Comparison of ENCODE assay signal across 8 cellular contexts in genomic region chr19:6738726-6739389, GRCh38. TPM values are rescaled to one million over a fixed set of nuclear protein-coding genes. Genes with fewer than 3 reads are reported as not detected.
A peak's percentile ranks its signal among the peaks of the same experiment; 100 is the strongest.
DNase-seq lines count a peak whose midpoint lies in the region; ATAC-seq and TF ChIP-seq lines count a peak whose summit lies in the region.

No MANE protein-coding gene starts in this region.

- H3K4me1 ChIP-seq in Karpas-422 (ENCODE audit: low read length) = peaks cover 45% of the 10 kb centered on the region
- H3K4me1 ChIP-seq in right cardiac atrium (ENCODE audit: control insufficient read depth, insufficient read depth, low read length) = peaks cover 11% of the 10 kb centered on the region
- peaks cover 37% of the 10 kb centered on the region for H3K4me1 ChIP-seq in skeletal muscle satellite cell (ENCODE audit: control insufficient read depth, insufficient read depth, low read length)

- H3K79me2 ChIP-seq in Karpas-422 (ENCODE audit: low read length) = 0 out of 2 replicates have a peak, but pooled peaks cover 3% of the 10 kb centered on the region

- peak overlapping the region; percentile 98 for H3K4me3 Mint-ChIP-seq in activated naive CD4-positive, alpha-beta T cell treated with anti-CD3 and anti-CD28 coated beads, Interleukin-2, amount 10 ng/mL, durations not matched to agents 7 days and 5 days

- H3K4me3 ChIP-seq in AG10803 (ENCODE audit: low read length) = peak overlapping the region; percentile 52
- H3K4me3 ChIP-seq in Karpas-422 (ENCODE audit: low read length) = peak overlapping the region; percentile 15; the same call in 1 of the 2 replicates
- peak overlapping the region; percentile 29 for H3K4me3 ChIP-seq in right cardiac atrium (ENCODE audit: low read length)
- peak overlapping the region; percentile 61 for H3K4me3 ChIP-seq in skeletal muscle satellite cell (ENCODE audit: low read length)

- H3K4me1 Mint-ChIP-seq in activated naive CD4-positive, alpha-beta T cell treated with anti-CD3 and anti-CD28 coated beads, Interleukin-2, amount 10 ng/mL, durations not matched to agents 7 days and 5 days = peaks cover 44% of the 10 kb centered on the region

- no peak for ATAC-seq in right cardiac atrium

- H3K27ac ChIP-seq in Karpas-422 (ENCODE audit: low read length) (0 out of 2 replicates have a peak overlapping the region, but pooled peaks have one; percentile 12), right cardiac atrium (ENCODE audit: low read length) (peak overlapping the region; percentile 99)

- H3K36me3 Mint-ChIP-seq in activated naive CD4-positive, alpha-beta T cell treated with anti-CD3 and anti-CD28 coated beads, Interleukin-2, amount 10 ng/mL, durations not matched to agents 7 days and 5 days = peaks cover 11% of the 10 kb centered on the region

- no peaks in the 10 kb centered on the region for H3K36me3 ChIP-seq in Karpas-422 (ENCODE audit: insufficient read depth, low read length)
- peaks cover 11% of the 10 kb centered on the region for H3K36me3 ChIP-seq in skeletal muscle satellite cell (ENCODE audit: insufficient read depth, low read length)

- TF ChIP-seq CTCF in AG10803 (conservative IDR thresholded peaks at IDR 0.05; ENCODE audit: low read length) = no peak

- peak overlapping the region; percentile 54 for H3K4me2 ChIP-seq in Karpas-422 (ENCODE audit: low read depth, low read length, poor library complexity, severe bottlenecking)
- peak overlapping the region; percentile 80 for H3K4me2 ChIP-seq in skeletal muscle satellite cell (ENCODE audit: low read length)

- H3K9me2 ChIP-seq in Karpas-422 (replicated peaks; ENCODE audit: insufficient read depth, low read length) = no peaks in the 10 kb centered on the region

- WGBS in right cardiac atrium = 9% methylated on average over 26 of the region's 26 CpGs

- no peaks in the 10 kb centered on the region for H3K9me3 ChIP-seq in Karpas-422 (ENCODE audit: low read length)
- no peaks in the 10 kb centered on the region for H3K9me3 ChIP-seq in right cardiac atrium (ENCODE audit: control insufficient read depth, low read length)
- H3K9me3 ChIP-seq in skeletal muscle satellite cell (replicated peaks; ENCODE audit: low read length) = no peaks in the 10 kb centered on the region

- CTCF ChIA-PET in activated naive CD4-positive, alpha-beta T cell treated with anti-CD3 and anti-CD28 coated beads, Interleukin-2, amount 10 ng/mL, durations not matched to agents 7 days and 5 days (lab: Charles Lee) = interaction anchor here (1.0 to 4.3 kb wide), 13 partner anchors 30 to 222 kb away, joined by 3 to 72 read pairs (median 4); partner anchors contain the start of gene VAV1

- H3K9ac ChIP-seq in Karpas-422 (ENCODE audit: low read length) (peak overlapping the region; percentile 38; the same call in 1 of the 2 replicates), skeletal muscle satellite cell (ENCODE audit: low read depth, low read length) (peak overlapping the region; percentile 69)

- no peaks in the 10 kb centered on the region for H3K27me3 ChIP-seq in Karpas-422 (ENCODE audit: low read length)
- no peaks in the 10 kb centered on the region for H3K27me3 ChIP-seq in right cardiac atrium (ENCODE audit: control insufficient read depth, insufficient read depth)
- no peaks in the 10 kb centered on the region for H3K27me3 ChIP-seq in skeletal muscle satellite cell (ENCODE audit: control insufficient read depth, insufficient read depth, low read length)

- H3K9me3 Mint-ChIP-seq in activated naive CD4-positive, alpha-beta T cell treated with anti-CD3 and anti-CD28 coated beads, Interleukin-2, amount 10 ng/mL, durations not matched to agents 7 days and 5 days = no peaks in the 10 kb centered on the region

- intact Hi-C loops in right cardiac atrium (cut with DNase I) = loop anchor here in 2 of 4 donors (2.0 to 10.0 kb wide), 2 partner anchors 124 to 126 kb away; no protein-coding TSS in a partner anchor

- H3K27me3 Mint-ChIP-seq in activated naive CD4-positive, alpha-beta T cell treated with anti-CD3 and anti-CD28 coated beads, Interleukin-2, amount 10 ng/mL, durations not matched to agents 7 days and 5 days = peaks cover 7% of the 10 kb centered on the region

- H3K27ac Mint-ChIP-seq in activated naive CD4-positive, alpha-beta T cell treated with anti-CD3 and anti-CD28 coated beads, Interleukin-2, amount 10 ng/mL, durations not matched to agents 7 days and 5 days = peak overlapping the region; percentile 98

- DNase-seq in AG10803 (ENCODE audit: low read depth) = no peak
- DNase-seq in Karpas-422 = peak; percentile 47
- peak; percentile 59 for DNase-seq in activated naive CD4-positive, alpha-beta T cell treated with anti-CD3 and anti-CD28 coated beads, Interleukin-2, amount 10 ng/mL, durations not matched to agents 7 days and 5 days
- DNase-seq in right cardiac atrium = peak; percentile 65 to 88 (median 86)
- no peak for DNase-seq in iPS-NIHi11 (ENCODE audit: low spot score)
- no peak for DNase-seq in NOMO-1 treated with dmso at 0.1 percent for 144 hours (lab: John Stamatoyannopoulos, UW; ENCODE audit: unreplicated experiment)
- DNase-seq in NCI-H510A treated with DMSO at 0.1 percent for 48 hours (lab: John Stamatoyannopoulos, UW) = no peak

- H2AFZ ChIP-seq in Karpas-422 (ENCODE audit: low read length) = peak overlapping the region; percentile 6; the same call in 1 of the 2 replicates

- H4K20me1 ChIP-seq in Karpas-422 (ENCODE audit: insufficient read depth, low read depth, low read length) = no peaks in the 10 kb centered on the region

RNA-seq across cellular contexts. Expression of gene TRIP10, which starts 0.6 kb away (rescaled TPM):
- total RNA-seq in Karpas-422 (2014; rRNA removed; shearing (Covaris generic); ENCODE audit: low replicate concordance) = 6.5 and 15.7 TPM in 2 replicates
- total RNA-seq in right cardiac atrium = 10 to 100 TPM; 68.8 to 89.5 (median 78.8) TPM
- polyA plus RNA-seq in right cardiac atrium = 92.6 TPM
- 41.6 and 44.6 TPM in 2 replicates for total RNA-seq in skeletal muscle satellite cell (2012; rRNA removed)

RNA-seq across cellular contexts. Expression of gene GPR108, which starts 1.5 kb away (rescaled TPM):
- 34.7 and 41.8 TPM in 2 replicates for total RNA-seq in Karpas-422 (2014; rRNA removed; shearing (Covaris generic); ENCODE audit: low replicate concordance)
- total RNA-seq in right cardiac atrium = 10 to 100 TPM; 28.2 to 38.4 (median 33.0) TPM
- 36.8 TPM for polyA plus RNA-seq in right cardiac atrium
- 31.2 and 33.2 TPM in 2 replicates for total RNA-seq in skeletal muscle satellite cell (2012; rRNA removed)

RNA-seq across cellular contexts. Expression of gene C3, which starts 18.4 kb away (rescaled TPM):
- not detected in 2 replicates for total RNA-seq in Karpas-422 (2014; rRNA removed; shearing (Covaris generic); ENCODE audit: low replicate concordance)
- 100 to 1,000 TPM; 136 to 537 (median 382) TPM for total RNA-seq in right cardiac atrium
- polyA plus RNA-seq in right cardiac atrium = 273 TPM
- 3.0 and 29.9 TPM in 2 replicates for total RNA-seq in skeletal muscle satellite cell (2012; rRNA removed)

RNA-seq across cellular contexts. Expression of gene SH2D3A, which starts 28.4 kb away (rescaled TPM):
- 3.3 and 18.9 TPM in 2 replicates for total RNA-seq in Karpas-422 (2014; rRNA removed; shearing (Covaris generic); ENCODE audit: low replicate concordance)
- total RNA-seq in right cardiac atrium = under 1 TPM in 2 of 4 donors, not detected in 2; 0.09 to 0.25 TPM
- 0.54 TPM for polyA plus RNA-seq in right cardiac atrium
- not detected in 2 replicates for total RNA-seq in skeletal muscle satellite cell (2012; rRNA removed)

RNA-seq across cellular contexts. Expression of gene VAV1, which starts 33.6 kb away (rescaled TPM):
- 46.0 and 85.2 TPM in 2 replicates for total RNA-seq in Karpas-422 (2014; rRNA removed; shearing (Covaris generic); ENCODE audit: low replicate concordance)
- total RNA-seq in right cardiac atrium = 1 to 10 TPM; 2.0 to 3.7 (median 3.4) TPM
- polyA plus RNA-seq in right cardiac atrium = 0.84 TPM
- not detected in 2 replicates for total RNA-seq in skeletal muscle satellite cell (2012; rRNA removed)

Comparison
In these comparisons a context has a peak if more than half of its experiments do, and no peak if none do; other contexts are left out.
1. DNase-seq: peak in Karpas-422 (single experiment), activated naive CD4-positive, alpha-beta T cell treated with anti-CD3 and anti-CD28 coated beads, Interleukin-2, amount 10 ng/mL, durations not matched to agents 7 days and 5 days (single experiment) and right cardiac atrium (3 of 3); none in AG10803 (single experiment), iPS-NIHi11 (single experiment), NOMO-1 treated with dmso at 0.1 percent for 144 hours (single experiment) and NCI-H510A treated with DMSO at 0.1 percent for 48 hours (single experiment).
2. RNA of gene C3, which starts 18.4 kb away (total RNA-seq): 136 to 537 TPM in right cardiac atrium; not detected in Karpas-422; every median in the first group is over 100 times any median in the second.
3. Peak in every context shown above with its lines, with median percentiles within 50 percentile points of each other: H3K4me3 ChIP-seq.